In the genomic region with DNA sequence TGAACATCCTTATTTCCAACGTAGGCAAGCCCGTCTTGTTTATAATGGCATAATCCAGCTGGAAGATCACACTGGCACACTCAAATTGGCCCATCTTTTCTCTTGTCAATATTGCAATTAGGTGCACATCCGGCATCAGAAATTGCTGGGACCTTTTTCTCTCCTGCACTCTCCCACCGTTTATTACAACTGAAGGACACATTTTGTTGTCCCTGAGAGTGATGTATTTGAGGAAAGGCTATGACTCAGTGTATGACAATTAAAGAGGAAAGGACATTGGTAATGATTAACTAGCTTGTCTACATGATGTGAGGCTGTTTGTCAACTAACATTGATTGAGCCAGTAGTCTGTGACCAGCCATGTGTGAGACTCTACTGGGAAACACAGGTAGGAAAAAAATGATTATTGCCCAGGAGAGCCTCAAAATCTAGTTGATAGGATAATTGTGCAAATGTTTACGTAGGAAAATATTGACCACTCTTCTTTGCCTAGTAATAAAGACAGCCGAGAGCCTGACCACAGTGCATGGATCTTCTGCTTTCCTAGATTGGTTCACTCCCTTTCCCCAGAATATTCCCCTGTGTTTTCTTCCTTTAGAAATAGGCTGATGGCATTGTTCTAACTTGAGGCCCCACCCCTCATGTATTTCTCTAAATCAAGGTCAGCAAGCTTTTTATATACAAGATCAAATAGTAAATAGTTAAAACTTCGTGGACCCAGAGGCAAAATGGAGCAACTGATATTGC, we compare ENCODE assay signal across 12 cellular contexts.
A peak's percentile ranks its signal among the peaks of the same experiment; 100 is the strongest.
DNase-seq lines count a peak whose midpoint lies in the region; ATAC-seq and TF ChIP-seq lines count a peak whose summit lies in the region.
"Had no signal": no experiment of that assay in that cellular context is flagged by ENCODE, and none has a peak within 500 bp of the region (broad histone marks: within the 10 kb centered on the region; RNA-seq: fewer than 3 reads in every experiment).

No MANE protein-coding gene starts in this region.

- peak in 1 of 2 experiments; percentile 32 for DNase-seq in Caco-2
- peak; percentile 58 for DNase-seq in NCI-H2227 (lab: John Stamatoyannopoulos, UW; ENCODE audit: unreplicated experiment)
- DNase-seq in epithelial cell of proximal tubule (ENCODE audit: low read depth): peak; percentile 80
- DNase-seq in NCI-H524 (lab: John Stamatoyannopoulos, UW): no peak
- no peak for DNase-seq in natural killer cell
- no peak for DNase-seq in uterus
- DNase-seq in activated CD8-positive, alpha-beta T cell treated with anti-CD3 and anti-CD28 coated beads for 36 hours: no peak
- DNase-seq: esophagus squamous epithelium, IMR-90 had no signal

- intact Hi-C loops in Caco-2 (cut with micrococcal nuclease; ENCODE audit: unreplicated experiment) (loop anchor here (10.0 kb wide), 1 partner anchor 107 kb away; no protein-coding TSS in a partner anchor), natural killer cell (cut with micrococcal nuclease) (no loop called here), uterus (cut with DNase I; ENCODE audit: low total_unique reads) (no loop called here)
- intact Hi-C loops in activated CD8-positive, alpha-beta T cell treated with anti-CD3 and anti-CD28 coated beads for 36 hours (cut with micrococcal nuclease): no loop called here

- H3K4me2 ChIP-seq in neural cell (ENCODE audit: low read length): peak overlapping the region; percentile 40

- peaks cover 14% of the 10 kb centered on the region for H3K4me1 ChIP-seq in Caco-2
- H3K4me1 ChIP-seq in uterus: peaks cover 0 to 5% of the 10 kb centered on the region in 2 donors

- H3K9me2 ChIP-seq in neural cell (ENCODE audit: insufficient read depth, low read length): no peaks in the 10 kb centered on the region

- H3K27ac Mint-ChIP-seq in Caco-2 (ENCODE audit: unreplicated experiment) (no peak overlapping the region), natural killer cell (no peak overlapping the region)
- no peak overlapping the region for H3K27ac Mint-ChIP-seq in activated CD8-positive, alpha-beta T cell treated with anti-CD3 and anti-CD28 coated beads for 36 hours
- H3K27ac Mint-ChIP-seq: B cell had no signal

- H3K27ac ChIP-seq in neural cell (ENCODE audit: low read length): peak overlapping the region; percentile 28
- no peak overlapping the region for H3K27ac ChIP-seq in uterus
- H3K27ac ChIP-seq: esophagus squamous epithelium, thoracic aorta had no signal

- POLR2A ChIA-PET in Caco-2 (lab: Charles Lee): no interaction called here
- POLR2A ChIA-PET in activated CD8-positive, alpha-beta T cell treated with anti-CD3 and anti-CD28 coated beads for 36 hours (lab: Charles Lee): no interaction called here

- H2AFZ ChIP-seq in neural cell (ENCODE audit: low read depth, low read length): no peak overlapping the region

- H3K9ac ChIP-seq in neural cell (ENCODE audit: low read length): no peak overlapping the region

- no peak for ATAC-seq in natural killer cell
- ATAC-seq in activated CD8-positive, alpha-beta T cell treated with anti-CD3 and anti-CD28 coated beads for 36 hours: no peak

- peak overlapping the region; percentile 70 for H3K4me3 Mint-ChIP-seq in Caco-2 (ENCODE audit: unreplicated experiment)
- no peak overlapping the region for H3K4me3 Mint-ChIP-seq in natural killer cell
- no peak overlapping the region for H3K4me3 Mint-ChIP-seq in activated CD8-positive, alpha-beta T cell treated with anti-CD3 and anti-CD28 coated beads for 36 hours
- H3K4me3 Mint-ChIP-seq: B cell had no signal

- H3K4me3 ChIP-seq in Caco-2 (ENCODE audit: low read depth, low read length) (no peak overlapping the region), epithelial cell of proximal tubule (ENCODE audit: low read depth, low read length) (peak overlapping the region; percentile 44), neural cell (ENCODE audit: low read length) (peak overlapping the region; percentile 60), uterus (no peak overlapping the region)

- H3K79me2 ChIP-seq in neural cell (replicated peaks; ENCODE audit: insufficient read depth, low read length): no peaks in the 10 kb centered on the region

- peaks cover 11% of the 10 kb centered on the region for H3K4me1 Mint-ChIP-seq in Caco-2 (ENCODE audit: low read depth, unreplicated experiment)
- H3K4me1 Mint-ChIP-seq in natural killer cell: no peaks in the 10 kb centered on the region
- no peaks in the 10 kb centered on the region for H3K4me1 Mint-ChIP-seq in activated CD8-positive, alpha-beta T cell treated with anti-CD3 and anti-CD28 coated beads for 36 hours (ENCODE audit: low read depth)
- H3K4me1 Mint-ChIP-seq: B cell had no signal

- TF ChIP-seq CTCF in Caco-2 (IDR thresholded peaks at IDR 0.05; ENCODE audit: insufficient read depth in 1 of 2, low read depth in 1 of 2, low read length in 1 of 2, severe bottlenecking in 1 of 2, unreplicated experiment in 1 of 2): no peak
- no peak for TF ChIP-seq CTCF in epithelial cell of proximal tubule (conservative IDR thresholded peaks at IDR 0.05; ENCODE audit: low read depth, low read length)
- TF ChIP-seq CTCF in neural cell (IDR thresholded peaks at IDR 0.05; ENCODE audit: poor library complexity, severe bottlenecking): no peak
- TF ChIP-seq CTCF in natural killer cell (IDR thresholded peaks at IDR 0.05): no peak
- TF ChIP-seq CTCF in uterus (IDR thresholded peaks at IDR 0.05): no peak
- TF ChIP-seq CTCF in activated CD8-positive, alpha-beta T cell treated with anti-CD3 and anti-CD28 coated beads for 36 hours (IDR thresholded peaks at IDR 0.05): no peak

- no peaks in the 10 kb centered on the region for H3F3A ChIP-seq in neural cell (ENCODE audit: insufficient read depth, low read length, poor library complexity, severe bottlenecking)

- H4K20me1 ChIP-seq in neural cell (ENCODE audit: insufficient read depth): no peaks in the 10 kb centered on the region

- TF ChIP-seq POLR2A in uterus (IDR thresholded peaks at IDR 0.05): no peak

- no TSS peak for BruUV-seq in Caco-2 (replicated peaks; lab: Mats Ljungman, UMichigan)

- no peak for TF ChIP-seq EP300 in neural cell (conservative IDR thresholded peaks at IDR 0.05; ENCODE audit: poor library complexity, severe bottlenecking)

- TF ChIP-seq RAD21 in neural cell (conservative IDR thresholded peaks at IDR 0.05): no peak

- no peaks in the 10 kb centered on the region for H3K36me3 Mint-ChIP-seq in Caco-2 (ENCODE audit: insufficient read depth, unreplicated experiment)
- H3K36me3 Mint-ChIP-seq in natural killer cell: no peaks in the 10 kb centered on the region
- H3K36me3 Mint-ChIP-seq in activated CD8-positive, alpha-beta T cell treated with anti-CD3 and anti-CD28 coated beads for 36 hours (ENCODE audit: low read depth): no peaks in the 10 kb centered on the region

- no peaks in the 10 kb centered on the region for H3K27me3 ChIP-seq in Caco-2 (replicated peaks; ENCODE audit: control insufficient read depth, insufficient read depth, low read length)
- H3K27me3 ChIP-seq in neural cell (ENCODE audit: insufficient read depth, low read depth, low read length): no peaks in the 10 kb centered on the region
- H3K27me3 ChIP-seq in uterus: no peaks in the 10 kb centered on the region

- H3K9me3 Mint-ChIP-seq in Caco-2 (ENCODE audit: unreplicated experiment) (peaks cover 9% of the 10 kb centered on the region), natural killer cell (peaks cover 8% of the 10 kb centered on the region in 2 donors)
- no peaks in the 10 kb centered on the region for H3K9me3 Mint-ChIP-seq in activated CD8-positive, alpha-beta T cell treated with anti-CD3 and anti-CD28 coated beads for 36 hours

- H3K36me3 ChIP-seq in Caco-2 (ENCODE audit: control insufficient read depth, insufficient read depth, low read length) (no peaks in the 10 kb centered on the region), neural cell (ENCODE audit: insufficient read depth, low read length) (no peaks in the 10 kb centered on the region), uterus (no peaks in the 10 kb centered on the region)
- H3K36me3 ChIP-seq: esophagus squamous epithelium, thoracic aorta had no signal

- H3K9me3 ChIP-seq in Caco-2 (no peaks in the 10 kb centered on the region), neural cell (ENCODE audit: low read length) (no peaks in the 10 kb centered on the region), uterus (no peaks in the 10 kb centered on the region)
- H3K9me3 ChIP-seq: esophagus squamous epithelium, thoracic aorta had no signal

- CTCF ChIA-PET in Caco-2 (lab: Charles Lee): interaction anchor here (1.5 kb wide), 1 partner anchor 28 kb away, joined by 5 read pairs; no protein-coding TSS in a partner anchor
- CTCF ChIA-PET in activated CD8-positive, alpha-beta T cell treated with anti-CD3 and anti-CD28 coated beads for 36 hours (lab: Charles Lee): no interaction called here

- H3K27me3 Mint-ChIP-seq in Caco-2 (ENCODE audit: insufficient read depth, unreplicated experiment): peaks cover 3% of the 10 kb centered on the region
- H3K27me3 Mint-ChIP-seq in natural killer cell (ENCODE audit: low read depth in 2 of 2): peaks cover 0 to 10% of the 10 kb centered on the region in 2 donors
- H3K27me3 Mint-ChIP-seq in activated CD8-positive, alpha-beta T cell treated with anti-CD3 and anti-CD28 coated beads for 36 hours: peaks cover 11% of the 10 kb centered on the region
- H3K27me3 Mint-ChIP-seq: B cell had no signal

TF ChIP-seq in neural cell, 6 proteins besides CTCF, POLR2A, EP300 and RAD21 (continues in another document):
- no peak for TF ChIP-seq POLR2AphosphoS5 (IDR thresholded peaks at IDR 0.05)
- no peak for TF ChIP-seq TAF1 (IDR thresholded peaks at IDR 0.05; ENCODE audit: low read depth)
- TF ChIP-seq, protein P1, sequence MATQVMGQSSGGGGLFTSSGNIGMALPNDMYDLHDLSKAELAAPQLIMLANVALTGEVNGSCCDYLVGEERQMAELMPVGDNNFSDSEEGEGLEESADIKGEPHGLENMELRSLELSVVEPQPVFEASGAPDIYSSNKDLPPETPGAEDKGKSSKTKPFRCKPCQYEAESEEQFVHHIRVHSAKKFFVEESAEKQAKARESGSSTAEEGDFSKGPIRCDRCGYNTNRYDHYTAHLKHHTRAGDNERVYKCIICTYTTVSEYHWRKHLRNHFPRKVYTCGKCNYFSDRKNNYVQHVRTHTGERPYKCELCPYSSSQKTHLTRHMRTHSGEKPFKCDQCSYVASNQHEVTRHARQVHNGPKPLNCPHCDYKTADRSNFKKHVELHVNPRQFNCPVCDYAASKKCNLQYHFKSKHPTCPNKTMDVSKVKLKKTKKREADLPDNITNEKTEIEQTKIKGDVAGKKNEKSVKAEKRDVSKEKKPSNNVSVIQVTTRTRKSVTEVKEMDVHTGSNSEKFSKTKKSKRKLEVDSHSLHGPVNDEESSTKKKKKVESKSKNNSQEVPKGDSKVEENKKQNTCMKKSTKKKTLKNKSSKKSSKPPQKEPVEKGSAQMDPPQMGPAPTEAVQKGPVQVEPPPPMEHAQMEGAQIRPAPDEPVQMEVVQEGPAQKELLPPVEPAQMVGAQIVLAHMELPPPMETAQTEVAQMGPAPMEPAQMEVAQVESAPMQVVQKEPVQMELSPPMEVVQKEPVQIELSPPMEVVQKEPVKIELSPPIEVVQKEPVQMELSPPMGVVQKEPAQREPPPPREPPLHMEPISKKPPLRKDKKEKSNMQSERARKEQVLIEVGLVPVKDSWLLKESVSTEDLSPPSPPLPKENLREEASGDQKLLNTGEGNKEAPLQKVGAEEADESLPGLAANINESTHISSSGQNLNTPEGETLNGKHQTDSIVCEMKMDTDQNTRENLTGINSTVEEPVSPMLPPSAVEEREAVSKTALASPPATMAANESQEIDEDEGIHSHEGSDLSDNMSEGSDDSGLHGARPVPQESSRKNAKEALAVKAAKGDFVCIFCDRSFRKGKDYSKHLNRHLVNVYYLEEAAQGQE (IDR thresholded peaks at IDR 0.05; ENCODE audit: borderline replicate concordance): no peak

Comparison
In these comparisons a context has a peak if more than half of its experiments do, and no peak if none do; other contexts are left out.
1. DNase-seq: peak in NCI-H2227 (single experiment) and epithelial cell of proximal tubule (single experiment); none in NCI-H524 (0 of 2), natural killer cell (single experiment), uterus (0 of 2) and activated CD8-positive, alpha-beta T cell treated with anti-CD3 and anti-CD28 coated beads for 36 hours (single experiment).
2. H3K4me3 ChIP-seq: peak in epithelial cell of proximal tubule (single experiment) and neural cell (single experiment); none in Caco-2 (single experiment) and uterus (0 of 2).